Comparison of ENCODE assay signal across 8 cellular contexts in genomic region chr12:62799126-62799736, GRCh38.
A peak's percentile ranks its signal among the peaks of the same experiment; 100 is the strongest.
DNase-seq lines count a peak whose midpoint lies in the region; ATAC-seq, FAIRE-seq and TF ChIP-seq lines count a peak whose summit lies in the region.

No MANE protein-coding gene starts in this region.

- no peak for TF ChIP-seq POLR2A in A549 (IDR thresholded peaks at IDR 0.05; ENCODE audit: low read length)
- no peak for TF ChIP-seq POLR2A in GM12892 (IDR thresholded peaks at IDR 0.05; ENCODE audit: low read depth, low read length)
- no peak for TF ChIP-seq POLR2A in body of pancreas (IDR thresholded peaks at IDR 0.05)

- H3K4me1 ChIP-seq in A549 (peaks cover 26% of the 10 kb centered on the region), body of pancreas (no peaks in the 10 kb centered on the region)

- POLR2A ChIA-PET in A549 (lab: Yijun Ruan, JAX) = interaction anchor here (1.0 to 1.5 kb wide), 2 partner anchors 196 to 270 kb away, joined by 3 to 8 read pairs; no protein-coding TSS in a partner anchor

- peak; percentile 94 for TF ChIP-seq CTCF in A549 (IDR thresholded peaks at IDR 0.05)
- peak; percentile 81 for TF ChIP-seq CTCF in SU-DHL-6 (IDR thresholded peaks at IDR 0.05; ENCODE audit: insufficient read depth, low read length, poor library complexity, severe bottlenecking)
- peak; percentile 46 to 98 (median 81) for TF ChIP-seq CTCF in body of pancreas (IDR thresholded peaks at IDR 0.05)

- DNase-seq in A549 (ENCODE audit: low read depth in 1 of 2, low spot score in 1 of 2) = peak; percentile 60 to 83
- no peak for DNase-seq in GM12892 (ENCODE audit: insufficient read length)
- DNase-seq in NCI-H1048 (lab: John Stamatoyannopoulos, UW) = peak; percentile 48
- peak; percentile 60 to 69 (median 66) for DNase-seq in body of pancreas
- peak; percentile 81 for DNase-seq in iPS-NIHi11 (ENCODE audit: low spot score)
- peak; percentile 57 for DNase-seq in stimulated activated CD4-positive, alpha-beta T cell treated with anti-CD3 and anti-CD28 coated beads, Interleukin-2, amount 100 ng/mL, for 48 hours

- H3K27me3 ChIP-seq in SU-DHL-6 (ENCODE audit: low read length) (no peaks in the 10 kb centered on the region), body of pancreas (no peaks in the 10 kb centered on the region)

- FAIRE-seq in A549 (lab: Jason Lieb, UNC) (peak; percentile 92), GM12892 (lab: Jason Lieb, UNC) (peak; percentile 93)

- peak; percentile 94 to 98 for TF ChIP-seq RAD21 in A549 (conservative IDR thresholded peaks at IDR 0.05 in 1 of 2, IDR thresholded peaks at IDR 0.05 in 1 of 2)

- no peaks in the 10 kb centered on the region for H3K79me2 ChIP-seq in SU-DHL-6 (ENCODE audit: insufficient read depth, low read length)

- H3K36me3 ChIP-seq in SU-DHL-6 (ENCODE audit: low read length) = no peaks in the 10 kb centered on the region
- H3K36me3 ChIP-seq in body of pancreas (replicated peaks in 1 of 2; ENCODE audit: insufficient read depth in 1 of 2, low read depth in 2 of 2) = no peaks in the 10 kb centered on the region

- CTCF ChIA-PET in A549 (lab: Yijun Ruan, JAX) = interaction anchor here (0.6 to 9.0 kb wide), 33 partner anchors 9 to 1083 kb away, joined by 3 to 131 read pairs (median 3); no protein-coding TSS in a partner anchor

- no peaks in the 10 kb centered on the region for H3F3A ChIP-seq in SU-DHL-6 (ENCODE audit: insufficient read depth)

- no peaks in the 10 kb centered on the region for H3K9me3 ChIP-seq in A549
- H3K9me3 ChIP-seq in SU-DHL-6 (ENCODE audit: insufficient read depth, low read length) = no peaks in the 10 kb centered on the region
- no peaks in the 10 kb centered on the region for H3K9me3 ChIP-seq in body of pancreas

- H4K20me1 ChIP-seq in SU-DHL-6 (ENCODE audit: low read depth, low read length) = no peaks in the 10 kb centered on the region

- H3K4me2 ChIP-seq in A549 (peak overlapping the region; percentile 58), SU-DHL-6 (ENCODE audit: low read depth, low read length, poor library complexity, severe bottlenecking) (no peak overlapping the region)

- H3K4me3 ChIP-seq in A549 (no peak overlapping the region), SU-DHL-6 (ENCODE audit: insufficient read depth, low read length, poor library complexity, severe bottlenecking) (no peak overlapping the region), body of pancreas (no peak overlapping the region)

- TF ChIP-seq EP300 in A549 (IDR thresholded peaks at IDR 0.05) = no peak

- H3K9me2 ChIP-seq in SU-DHL-6 (replicated peaks; ENCODE audit: insufficient read depth, low read length) = no peaks in the 10 kb centered on the region

- peak; percentile 76 to 92 for ATAC-seq in A549
- ATAC-seq in HG02642 (IDR thresholded peaks at IDR 0.05; ENCODE audit: poor library complexity, unreplicated experiment) = peak; percentile 88
- peak; percentile 68 for ATAC-seq in body of pancreas

- H2AFZ ChIP-seq in SU-DHL-6 (ENCODE audit: low read depth, low read length, severe bottlenecking) = no peak overlapping the region

- peak overlapping the region; percentile 40 to 70 for H3K27ac ChIP-seq in A549
- no peak overlapping the region for H3K27ac ChIP-seq in SU-DHL-6 (ENCODE audit: low read depth, low read length)
- no peak overlapping the region for H3K27ac ChIP-seq in body of pancreas

- H3K9ac ChIP-seq in SU-DHL-6 (ENCODE audit: low read length) = no peak overlapping the region

- intact Hi-C loops in body of pancreas (cut with DNase I) = loop anchor here (5.0 kb wide), 2 partner anchors 217 to 362 kb away; no protein-coding TSS in a partner anchor

- WGBS in A549 (ENCODE audit: missing lambda C conversion rate) = 7% methylated on average over 2 of the region's 2 CpGs
- 29 to 30% methylated on average over 2 of the region's 2 CpGs for WGBS in body of pancreas, 2 donors

TF ChIP-seq in A549, 52 proteins besides CTCF, POLR2A, EP300 and RAD21:
- TF ChIP-seq MAX (IDR thresholded peaks at IDR 0.05) (peak; percentile 19; the same call in 1 of the 2 replicates), USF2 (IDR thresholded peaks at IDR 0.05) (no peak), EHMT2 (IDR thresholded peaks at IDR 0.05; ENCODE audit: low read depth) (no peak), SMC3 (IDR thresholded peaks at IDR 0.05) (peak; percentile 90)

Comparison
In these comparisons a context has a peak if more than half of its experiments do, and no peak if none do; other contexts are left out.
1. H3K27ac ChIP-seq: peak in A549 (2 of 2); none in SU-DHL-6 (single experiment) and body of pancreas (0 of 4).
2. Peak in every context shown above with its lines, with median percentiles within 50 percentile points of each other: ATAC-seq and CTCF ChIP-seq.